In the genomic region with DNA sequence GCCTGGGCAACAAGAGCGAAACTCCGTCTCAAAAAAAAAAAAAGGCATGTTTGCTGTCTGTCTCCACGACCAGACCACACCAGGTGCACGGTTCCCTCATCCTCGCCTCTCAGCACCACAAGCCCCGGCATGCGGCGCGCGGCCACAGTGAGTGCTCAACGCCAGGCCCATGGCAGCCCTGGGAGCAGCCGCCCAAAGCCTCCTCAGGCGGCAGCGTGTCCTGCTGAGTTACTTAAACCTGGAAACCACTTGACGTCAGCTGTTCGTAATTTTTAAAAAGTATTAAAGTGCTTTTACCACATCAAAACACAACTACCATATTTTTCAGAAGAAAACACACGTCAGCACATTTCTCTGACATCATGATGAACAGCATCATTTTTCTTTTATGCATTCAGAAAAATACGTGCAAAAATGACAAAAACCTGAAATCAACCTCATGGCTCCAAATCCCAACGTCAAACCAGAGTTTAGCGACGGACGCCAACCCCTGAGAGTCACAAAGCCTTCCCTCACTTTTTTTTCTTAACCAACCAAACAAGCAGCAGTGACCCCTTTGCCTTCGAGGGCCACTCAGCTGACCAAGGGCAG, we compare ENCODE assay signal across 2 cellular contexts.
TF ChIP-seq lines count a peak whose summit lies in the region.

No MANE protein-coding gene starts in this region.

TF ChIP-seq in HCT116, 20 proteins besides CTCF, POLR2A, EP300 and RAD21:
- TF ChIP-seq TCF7L2 (IDR thresholded peaks at IDR 0.05; ENCODE audit: borderline replicate concordance, extremely low read depth, insufficient read depth, insufficient read length): no peak
- no peak for TF ChIP-seq ELF1 (IDR thresholded peaks at IDR 0.05; ENCODE audit: borderline replicate concordance, low read depth)
- TF ChIP-seq ZNF274 (IDR thresholded peaks at IDR 0.05; ENCODE audit: low read depth, low read length): no peak
- TF ChIP-seq, protein P1, sequence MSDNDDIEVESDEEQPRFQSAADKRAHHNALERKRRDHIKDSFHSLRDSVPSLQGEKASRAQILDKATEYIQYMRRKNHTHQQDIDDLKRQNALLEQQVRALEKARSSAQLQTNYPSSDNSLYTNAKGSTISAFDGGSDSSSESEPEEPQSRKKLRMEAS (IDR thresholded peaks at IDR 0.05): no peak
- TF ChIP-seq SP1 (IDR thresholded peaks at IDR 0.05; ENCODE audit: low read depth): no peak
- TF ChIP-seq FOSL1 (IDR thresholded peaks at IDR 0.05; ENCODE audit: low read depth): no peak
- no peak for TF ChIP-seq EGR1 (IDR thresholded peaks at IDR 0.05; ENCODE audit: low read depth)
- TF ChIP-seq, protein P2, sequence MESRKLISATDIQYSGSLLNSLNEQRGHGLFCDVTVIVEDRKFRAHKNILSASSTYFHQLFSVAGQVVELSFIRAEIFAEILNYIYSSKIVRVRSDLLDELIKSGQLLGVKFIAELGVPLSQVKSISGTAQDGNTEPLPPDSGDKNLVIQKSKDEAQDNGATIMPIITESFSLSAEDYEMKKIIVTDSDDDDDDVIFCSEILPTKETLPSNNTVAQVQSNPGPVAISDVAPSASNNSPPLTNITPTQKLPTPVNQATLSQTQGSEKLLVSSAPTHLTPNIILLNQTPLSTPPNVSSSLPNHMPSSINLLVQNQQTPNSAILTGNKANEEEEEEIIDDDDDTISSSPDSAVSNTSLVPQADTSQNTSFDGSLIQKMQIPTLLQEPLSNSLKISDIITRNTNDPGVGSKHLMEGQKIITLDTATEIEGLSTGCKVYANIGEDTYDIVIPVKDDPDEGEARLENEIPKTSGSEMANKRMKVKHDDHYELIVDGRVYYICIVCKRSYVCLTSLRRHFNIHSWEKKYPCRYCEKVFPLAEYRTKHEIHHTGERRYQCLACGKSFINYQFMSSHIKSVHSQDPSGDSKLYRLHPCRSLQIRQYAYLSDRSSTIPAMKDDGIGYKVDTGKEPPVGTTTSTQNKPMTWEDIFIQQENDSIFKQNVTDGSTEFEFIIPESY (IDR thresholded peaks at IDR 0.05; ENCODE audit: extremely low read depth, insufficient replicate concordance, low read length): no peak
- TF ChIP-seq JUND (IDR thresholded peaks at IDR 0.05): no peak
- TF ChIP-seq, protein P3, sequence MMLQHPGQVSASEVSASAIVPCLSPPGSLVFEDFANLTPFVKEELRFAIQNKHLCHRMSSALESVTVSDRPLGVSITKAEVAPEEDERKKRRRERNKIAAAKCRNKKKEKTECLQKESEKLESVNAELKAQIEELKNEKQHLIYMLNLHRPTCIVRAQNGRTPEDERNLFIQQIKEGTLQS (IDR thresholded peaks at IDR 0.05): no peak
- TF ChIP-seq CEBPB (IDR thresholded peaks at IDR 0.05; ENCODE audit: low read depth): no peak
- no peak for TF ChIP-seq YY1 (IDR thresholded peaks at IDR 0.05; ENCODE audit: extremely low read depth, insufficient replicate concordance, low read depth, low read length)
- TF ChIP-seq CBX3 (IDR thresholded peaks at IDR 0.05; ENCODE audit: low read depth): no peak
- no peak for TF ChIP-seq EZH2phosphoT487 (IDR thresholded peaks at IDR 0.05; ENCODE audit: borderline replicate concordance)
- TF ChIP-seq ZFX (IDR thresholded peaks at IDR 0.05): no peak
- TF ChIP-seq EZH2 (IDR thresholded peaks at IDR 0.05): no peak
- TF ChIP-seq, protein P4, sequence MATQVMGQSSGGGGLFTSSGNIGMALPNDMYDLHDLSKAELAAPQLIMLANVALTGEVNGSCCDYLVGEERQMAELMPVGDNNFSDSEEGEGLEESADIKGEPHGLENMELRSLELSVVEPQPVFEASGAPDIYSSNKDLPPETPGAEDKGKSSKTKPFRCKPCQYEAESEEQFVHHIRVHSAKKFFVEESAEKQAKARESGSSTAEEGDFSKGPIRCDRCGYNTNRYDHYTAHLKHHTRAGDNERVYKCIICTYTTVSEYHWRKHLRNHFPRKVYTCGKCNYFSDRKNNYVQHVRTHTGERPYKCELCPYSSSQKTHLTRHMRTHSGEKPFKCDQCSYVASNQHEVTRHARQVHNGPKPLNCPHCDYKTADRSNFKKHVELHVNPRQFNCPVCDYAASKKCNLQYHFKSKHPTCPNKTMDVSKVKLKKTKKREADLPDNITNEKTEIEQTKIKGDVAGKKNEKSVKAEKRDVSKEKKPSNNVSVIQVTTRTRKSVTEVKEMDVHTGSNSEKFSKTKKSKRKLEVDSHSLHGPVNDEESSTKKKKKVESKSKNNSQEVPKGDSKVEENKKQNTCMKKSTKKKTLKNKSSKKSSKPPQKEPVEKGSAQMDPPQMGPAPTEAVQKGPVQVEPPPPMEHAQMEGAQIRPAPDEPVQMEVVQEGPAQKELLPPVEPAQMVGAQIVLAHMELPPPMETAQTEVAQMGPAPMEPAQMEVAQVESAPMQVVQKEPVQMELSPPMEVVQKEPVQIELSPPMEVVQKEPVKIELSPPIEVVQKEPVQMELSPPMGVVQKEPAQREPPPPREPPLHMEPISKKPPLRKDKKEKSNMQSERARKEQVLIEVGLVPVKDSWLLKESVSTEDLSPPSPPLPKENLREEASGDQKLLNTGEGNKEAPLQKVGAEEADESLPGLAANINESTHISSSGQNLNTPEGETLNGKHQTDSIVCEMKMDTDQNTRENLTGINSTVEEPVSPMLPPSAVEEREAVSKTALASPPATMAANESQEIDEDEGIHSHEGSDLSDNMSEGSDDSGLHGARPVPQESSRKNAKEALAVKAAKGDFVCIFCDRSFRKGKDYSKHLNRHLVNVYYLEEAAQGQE (IDR thresholded peaks at IDR 0.05; ENCODE audit: low read depth): no peak
- TF ChIP-seq SIN3A (IDR thresholded peaks at IDR 0.05; ENCODE audit: low read depth): no peak
- no peak for TF ChIP-seq SRF (IDR thresholded peaks at IDR 0.05; ENCODE audit: low read depth)
- TF ChIP-seq POLR2AphosphoS5 (IDR thresholded peaks at IDR 0.05; ENCODE audit: low read depth, low read length): no peak

TF ChIP-seq in endothelial cell of umbilical vein, 7 proteins besides CTCF, POLR2A, EP300 and RAD21:
- TF ChIP-seq, protein P1 (IDR thresholded peaks at IDR 0.05; ENCODE audit: insufficient read depth, insufficient read length): no peak
- TF ChIP-seq FOS (IDR thresholded peaks at IDR 0.05; ENCODE audit: borderline replicate concordance, insufficient read depth, low read length) (no peak), GATA2 (IDR thresholded peaks at IDR 0.05; ENCODE audit: insufficient read depth, insufficient read length, low read depth, low read length) (no peak), MYC (IDR thresholded peaks at IDR 0.05; ENCODE audit: low read depth, low read length) (no peak), POLR2AphosphoS5 (IDR thresholded peaks at IDR 0.05; ENCODE audit: insufficient read depth, low read depth, low read length) (no peak), JUN (IDR thresholded peaks at IDR 0.05; ENCODE audit: borderline replicate concordance, insufficient read depth, insufficient read length, low read depth) (no peak), EZH2 (IDR thresholded peaks at IDR 0.05; ENCODE audit: borderline replicate concordance, low read depth, low read length, severe bottlenecking) (no peak)
